Comparison of ENCODE assay signal across 2 cellular contexts in genomic region chr7:121395494-121395960, GRCh38.
TF ChIP-seq lines count a peak whose summit lies in the region.

No MANE protein-coding gene starts in this region.

TF ChIP-seq in HCT116, 20 proteins besides CTCF, POLR2A, EP300 and RAD21 (continued from another document):
- TF ChIP-seq YY1 (IDR thresholded peaks at IDR 0.05; ENCODE audit: extremely low read depth, insufficient replicate concordance, low read depth, low read length) (no peak), CEBPB (IDR thresholded peaks at IDR 0.05; ENCODE audit: low read depth) (no peak), CBX3 (IDR thresholded peaks at IDR 0.05; ENCODE audit: low read depth) (no peak)

TF ChIP-seq in neural cell, 6 proteins besides CTCF, POLR2A, EP300 and RAD21 (continued from another document):
- no peak for TF ChIP-seq REST (IDR thresholded peaks at IDR 0.05; ENCODE audit: borderline replicate concordance)
